8 cellular contexts compared by ENCODE assay signal in genomic region chr16:81737885-81738536, GRCh38. TPM values are rescaled to one million over a fixed set of nuclear protein-coding genes. Genes with fewer than 3 reads are reported as not detected.
DNase-seq lines count a peak whose midpoint lies in the region; ATAC-seq and TF ChIP-seq lines count a peak whose summit lies in the region.

No MANE protein-coding gene starts in this region.

- H3K9me2 ChIP-seq in GM23338 (ENCODE audit: insufficient read depth): 0 out of 2 replicates have a peak, but pooled peaks cover 7% of the 10 kb centered on the region

- no peaks in the 10 kb centered on the region for H3K36me3 ChIP-seq in DND-41 (ENCODE audit: insufficient read depth, low read length)
- H3K36me3 ChIP-seq in GM23338 (ENCODE audit: insufficient read depth): no peaks in the 10 kb centered on the region
- no peaks in the 10 kb centered on the region for H3K36me3 ChIP-seq in RWPE2 (ENCODE audit: low read depth)

- DNase-seq in DND-41: peak; percentile 81
- DNase-seq in GM23338 (ENCODE audit: low spot score): peak; percentile 95
- DNase-seq in LoVo (ENCODE audit: low spot score): peak; percentile 73
- peak; percentile 95 for DNase-seq in RWPE2 (ENCODE audit: low spot score)
- peak; percentile 73 for DNase-seq in activated T-helper 9 cell treated with anti-CD3 and anti-CD28 coated beads, Interleukin-2, amount 50 U/mL, for 16 hours (ENCODE audit: low read depth)
- peak; percentile 45 to 81 for DNase-seq in foreskin fibroblast
- peak; percentile 83 for DNase-seq in omental fat pad (ENCODE audit: low spot score)
- peak in 43 of 49 donors; percentile 11 to 82 (median 57) for DNase-seq in substantia nigra (lab: John Stamatoyannopoulos, UW)

- H3K9me3 Mint-ChIP-seq in GM23338: peaks cover 3% of the 10 kb centered on the region; the same call in 2 of the 3 replicates

- peaks cover 12% of the 10 kb centered on the region for H3K4me1 Mint-ChIP-seq in GM23338

- H3K27me3 ChIP-seq in DND-41 (ENCODE audit: insufficient read depth, low read length, poor library complexity): no peaks in the 10 kb centered on the region
- H3K27me3 ChIP-seq in GM23338 (ENCODE audit: insufficient read depth): no peaks in the 10 kb centered on the region
- H3K27me3 ChIP-seq in RWPE2 (ENCODE audit: insufficient read depth, poor library complexity, severe bottlenecking): no peaks in the 10 kb centered on the region

- H3K4me3 ChIP-seq in DND-41 (ENCODE audit: low read depth in 1 of 2, low read length in 2 of 2) (no peak overlapping the region), GM23338 (peak overlapping the region; percentile 37; the same call in 1 of the 2 replicates), RWPE2 (ENCODE audit: severe bottlenecking) (peak overlapping the region; percentile 0), foreskin fibroblast (ENCODE audit: low read depth in 1 of 2, low read length in 2 of 2) (peak overlapping the region; percentile 24 to 45)

- H3K27ac Mint-ChIP-seq in GM23338: peak overlapping the region; percentile 78

- H3F3A ChIP-seq in GM23338 (replicated peaks; ENCODE audit: low read depth): no peaks in the 10 kb centered on the region

- H2AFZ ChIP-seq in DND-41 (ENCODE audit: low read depth, low read length) (peak overlapping the region; percentile 27), GM23338 (peak overlapping the region; percentile 11; the same call in 1 of the 2 replicates)

- TF ChIP-seq CTCF in DND-41 (IDR thresholded peaks at IDR 0.05; ENCODE audit: borderline replicate concordance, extremely low read depth, low read length, poor library complexity, severe bottlenecking): peak; percentile 90
- TF ChIP-seq CTCF in GM23338 (conservative IDR thresholded peaks at IDR 0.05; ENCODE audit: low read depth in 2 of 2): peak; percentile 88 to 97
- peak; percentile 92 for TF ChIP-seq CTCF in RWPE2 (IDR thresholded peaks at IDR 0.05; ENCODE audit: poor library complexity, severe bottlenecking)
- TF ChIP-seq CTCF in foreskin fibroblast (IDR thresholded peaks at IDR 0.05; ENCODE audit: low read depth, low read length): peak; percentile 77
- TF ChIP-seq CTCF in omental fat pad (IDR thresholded peaks at IDR 0.05): peak in 2 of 3 donors; percentile 17 to 55

- peaks cover 7% of the 10 kb centered on the region for H3K4me1 ChIP-seq in DND-41 (ENCODE audit: insufficient read depth, low read length)
- H3K4me1 ChIP-seq in GM23338 (ENCODE audit: insufficient read depth): peaks cover 6% of the 10 kb centered on the region
- H3K4me1 ChIP-seq in RWPE2 (ENCODE audit: insufficient read depth, poor library complexity, severe bottlenecking): peaks cover 3% of the 10 kb centered on the region

- no peaks in the 10 kb centered on the region for H3K36me3 Mint-ChIP-seq in GM23338 (ENCODE audit: low read depth)

- no peak overlapping the region for H3K9ac ChIP-seq in DND-41 (ENCODE audit: low read depth, low read length)

- H3K27me3 Mint-ChIP-seq in GM23338 (ENCODE audit: insufficient read depth, low read depth, poor library complexity): peaks cover 12% of the 10 kb centered on the region

- H3K9me3 ChIP-seq in DND-41 (ENCODE audit: insufficient read depth, low read length, severe bottlenecking) (no peaks in the 10 kb centered on the region), RWPE2 (ENCODE audit: severe bottlenecking) (no peaks in the 10 kb centered on the region)

- H3K4me3 Mint-ChIP-seq in GM23338: peak overlapping the region; percentile 16; the same call in 1 of the 3 replicates

- ATAC-seq in DND-41 (ENCODE audit: insufficient read depth, low read depth) (peak; percentile 96), GM23338 (peak; percentile 87), RWPE2 (ENCODE audit: low read depth) (peak; percentile 92), omental fat pad (ENCODE audit: low FRiP score) (peak; percentile 67)

- H3K4me2 ChIP-seq in DND-41 (ENCODE audit: insufficient read depth, low read length): 0 out of 2 replicates have a peak overlapping the region, but pooled peaks have one; percentile 7
- peak overlapping the region; percentile 62 for H3K4me2 ChIP-seq in GM23338

- H4K20me1 ChIP-seq in DND-41 (ENCODE audit: insufficient read depth, low read length): no peaks in the 10 kb centered on the region
- no peaks in the 10 kb centered on the region for H4K20me1 ChIP-seq in GM23338 (replicated peaks; ENCODE audit: insufficient read depth)

- H3K79me2 ChIP-seq in DND-41 (ENCODE audit: insufficient read depth, low read length) (no peaks in the 10 kb centered on the region), GM23338 (replicated peaks; ENCODE audit: insufficient read depth) (no peaks in the 10 kb centered on the region)

- no peak overlapping the region for H3K27ac ChIP-seq in DND-41 (ENCODE audit: low read length)
- H3K27ac ChIP-seq in GM23338 (ENCODE audit: low read depth): no peak overlapping the region
- no peak overlapping the region for H3K27ac ChIP-seq in RWPE2 (ENCODE audit: poor library complexity, severe bottlenecking)
- H3K27ac ChIP-seq in substantia nigra (ENCODE audit: low read depth, low read length, poor library complexity, severe bottlenecking): peak overlapping the region; percentile 23

TF ChIP-seq in GM23338, 12 proteins besides CTCF, POLR2A, EP300 and RAD21:
- TF ChIP-seq ZNF462 (CRISPR knock-in tag; IDR thresholded peaks at IDR 0.05): no peak
- TF ChIP-seq CREB1 (CRISPR knock-in tag; IDR thresholded peaks at IDR 0.05; ENCODE audit: low read depth): peak; percentile 59; the same call in 1 of the 2 replicates

RNA-seq across cellular contexts. Expression of gene PLCG2, which starts 41.1 kb away (rescaled TPM):
- total RNA-seq in GM23338 (2014; rRNA removed; shearing (Covaris generic)): 3.6 and 5.9 TPM in 2 replicates
- polyA plus RNA-seq in GM23338 (2016; fragmentation: Nextera tagmentation; extraction: Ambion mirVana): 1.4 and 2.4 TPM in 2 replicates
- total RNA-seq in omental fat pad: 10 to 100 TPM in 3 of 4 donors, 1 to 10 TPM in 1; 8.3 to 59.6 (median 19.9) TPM

Comparison
In these comparisons a context has a peak if more than half of its experiments do, and no peak if none do; other contexts are left out.
1. H3K4me3 ChIP-seq: peak in GM23338 (single experiment), RWPE2 (single experiment) and foreskin fibroblast (2 of 2); none in DND-41 (0 of 2).
2. CTCF ChIP-seq: peak in every context shown above with its lines; median percentile 92 in GM23338; 92 in RWPE2; 90 in DND-41; 77 in foreskin fibroblast; 36 in omental fat pad.
3. Peak in every context shown above with its lines, with median percentiles within 50 percentile points of each other: ATAC-seq and DNase-seq.